1 cellular context compared by ENCODE assay signal in the genomic region with DNA sequence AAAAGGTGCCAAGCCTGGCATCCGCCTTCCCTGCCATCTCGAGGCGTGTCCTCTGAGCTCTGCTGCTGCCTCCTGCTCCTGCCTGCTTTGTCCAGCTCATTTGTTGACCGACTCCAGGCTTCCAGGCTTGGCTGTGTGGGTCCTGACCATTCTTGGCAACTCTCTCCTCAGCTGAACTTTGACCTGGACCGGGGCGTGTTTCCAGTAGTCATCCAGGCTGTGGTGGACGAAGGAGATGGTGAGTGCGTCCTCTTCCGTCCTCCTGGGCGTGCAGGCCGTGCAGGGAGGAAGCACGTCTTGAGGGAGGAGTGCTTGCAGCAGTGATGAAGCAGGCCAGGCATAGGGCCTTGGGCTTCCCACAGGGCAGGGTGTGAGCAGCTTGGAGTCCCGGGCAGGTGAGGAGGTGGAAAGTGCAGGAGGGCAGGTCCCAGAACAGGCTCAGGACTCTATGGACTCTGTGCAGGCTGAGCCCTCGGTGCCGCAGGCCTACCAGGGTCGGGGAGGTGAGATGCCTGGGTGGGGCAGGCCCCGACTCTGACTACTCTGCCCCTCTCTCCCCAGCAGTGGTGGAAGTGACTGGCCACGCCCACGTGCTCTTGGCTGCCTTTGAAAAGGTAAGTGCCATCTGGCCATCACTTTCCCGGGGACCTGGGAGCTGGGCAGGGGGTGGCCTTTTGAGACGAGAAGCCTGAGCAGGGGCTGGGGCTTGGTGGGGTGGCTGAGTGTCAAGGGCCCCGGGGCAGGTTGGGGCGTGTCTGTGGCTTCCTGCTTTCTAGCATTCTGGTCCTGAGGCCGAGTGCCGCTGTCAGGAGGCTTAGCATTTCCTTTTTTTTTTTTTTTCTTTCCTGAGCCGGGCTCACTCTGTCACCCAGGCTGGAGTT.
TF ChIP-seq lines count a peak whose summit lies in the region.

No MANE protein-coding gene starts in this region.

TF ChIP-seq in HepG2, 621 proteins besides CTCF, POLR2A, EP300 and RAD21 (continued from another document):
- TF ChIP-seq, protein P1, sequence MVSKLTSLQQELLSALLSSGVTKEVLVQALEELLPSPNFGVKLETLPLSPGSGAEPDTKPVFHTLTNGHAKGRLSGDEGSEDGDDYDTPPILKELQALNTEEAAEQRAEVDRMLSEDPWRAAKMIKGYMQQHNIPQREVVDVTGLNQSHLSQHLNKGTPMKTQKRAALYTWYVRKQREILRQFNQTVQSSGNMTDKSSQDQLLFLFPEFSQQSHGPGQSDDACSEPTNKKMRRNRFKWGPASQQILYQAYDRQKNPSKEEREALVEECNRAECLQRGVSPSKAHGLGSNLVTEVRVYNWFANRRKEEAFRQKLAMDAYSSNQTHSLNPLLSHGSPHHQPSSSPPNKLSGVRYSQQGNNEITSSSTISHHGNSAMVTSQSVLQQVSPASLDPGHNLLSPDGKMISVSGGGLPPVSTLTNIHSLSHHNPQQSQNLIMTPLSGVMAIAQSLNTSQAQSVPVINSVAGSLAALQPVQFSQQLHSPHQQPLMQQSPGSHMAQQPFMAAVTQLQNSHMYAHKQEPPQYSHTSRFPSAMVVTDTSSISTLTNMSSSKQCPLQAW (CRISPR knock-in tag; IDR thresholded peaks at IDR 0.05): 0 out of 2 replicates have a peak, but pooled peaks have one; percentile 35
- TF ChIP-seq KDM6A (CRISPR knock-in tag; IDR thresholded peaks at IDR 0.05; ENCODE audit: low read depth): peak; percentile 34; the same call in 1 of the 2 replicates
- 0 out of 2 replicates have a peak, but pooled peaks have one; percentile 12 for TF ChIP-seq FOSL2 (CRISPR knock-in tag; IDR thresholded peaks at IDR 0.05)
- no peak; the same call in 1 of the 2 replicates for TF ChIP-seq TBP (CRISPR knock-in tag; IDR thresholded peaks at IDR 0.05)
- TF ChIP-seq HMG20A (CRISPR knock-in tag; IDR thresholded peaks at IDR 0.05; ENCODE audit: borderline replicate concordance): 0 out of 2 replicates have a peak, but pooled peaks have one; percentile 3
- TF ChIP-seq, protein P2, sequence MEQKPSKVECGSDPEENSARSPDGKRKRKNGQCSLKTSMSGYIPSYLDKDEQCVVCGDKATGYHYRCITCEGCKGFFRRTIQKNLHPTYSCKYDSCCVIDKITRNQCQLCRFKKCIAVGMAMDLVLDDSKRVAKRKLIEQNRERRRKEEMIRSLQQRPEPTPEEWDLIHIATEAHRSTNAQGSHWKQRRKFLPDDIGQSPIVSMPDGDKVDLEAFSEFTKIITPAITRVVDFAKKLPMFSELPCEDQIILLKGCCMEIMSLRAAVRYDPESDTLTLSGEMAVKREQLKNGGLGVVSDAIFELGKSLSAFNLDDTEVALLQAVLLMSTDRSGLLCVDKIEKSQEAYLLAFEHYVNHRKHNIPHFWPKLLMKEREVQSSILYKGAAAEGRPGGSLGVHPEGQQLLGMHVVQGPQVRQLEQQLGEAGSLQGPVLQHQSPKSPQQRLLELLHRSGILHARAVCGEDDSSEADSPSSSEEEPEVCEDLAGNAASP (CRISPR knock-in tag; IDR thresholded peaks at IDR 0.05; ENCODE audit: borderline replicate concordance): peak; percentile 70; the same call in 1 of the 2 replicates
- TF ChIP-seq, protein P3, sequence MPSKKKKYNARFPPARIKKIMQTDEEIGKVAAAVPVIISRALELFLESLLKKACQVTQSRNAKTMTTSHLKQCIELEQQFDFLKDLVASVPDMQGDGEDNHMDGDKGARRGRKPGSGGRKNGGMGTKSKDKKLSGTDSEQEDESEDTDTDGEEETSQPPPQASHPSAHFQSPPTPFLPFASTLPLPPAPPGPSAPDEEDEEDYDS (CRISPR knock-in tag; IDR thresholded peaks at IDR 0.05): no peak; the same call in 1 of the 2 replicates
- TF ChIP-seq JARID2 (CRISPR knock-in tag; IDR thresholded peaks at IDR 0.05; ENCODE audit: insufficient replicate concordance): peak; percentile 2
- no peak for TF ChIP-seq PAF1 (CRISPR knock-in tag; IDR thresholded peaks at IDR 0.05)
- 0 out of 2 replicates have a peak, but pooled peaks have one; percentile 1 for TF ChIP-seq ZSCAN9 (CRISPR knock-in tag; IDR thresholded peaks at IDR 0.05; ENCODE audit: borderline replicate concordance)
- peak; percentile 21; the same call in 1 of the 2 replicates for TF ChIP-seq TGIF2 (CRISPR knock-in tag; IDR thresholded peaks at IDR 0.05)
- no peak for TF ChIP-seq SMARCE1 (IDR thresholded peaks at IDR 0.05; ENCODE audit: borderline replicate concordance)
- TF ChIP-seq, protein P4, sequence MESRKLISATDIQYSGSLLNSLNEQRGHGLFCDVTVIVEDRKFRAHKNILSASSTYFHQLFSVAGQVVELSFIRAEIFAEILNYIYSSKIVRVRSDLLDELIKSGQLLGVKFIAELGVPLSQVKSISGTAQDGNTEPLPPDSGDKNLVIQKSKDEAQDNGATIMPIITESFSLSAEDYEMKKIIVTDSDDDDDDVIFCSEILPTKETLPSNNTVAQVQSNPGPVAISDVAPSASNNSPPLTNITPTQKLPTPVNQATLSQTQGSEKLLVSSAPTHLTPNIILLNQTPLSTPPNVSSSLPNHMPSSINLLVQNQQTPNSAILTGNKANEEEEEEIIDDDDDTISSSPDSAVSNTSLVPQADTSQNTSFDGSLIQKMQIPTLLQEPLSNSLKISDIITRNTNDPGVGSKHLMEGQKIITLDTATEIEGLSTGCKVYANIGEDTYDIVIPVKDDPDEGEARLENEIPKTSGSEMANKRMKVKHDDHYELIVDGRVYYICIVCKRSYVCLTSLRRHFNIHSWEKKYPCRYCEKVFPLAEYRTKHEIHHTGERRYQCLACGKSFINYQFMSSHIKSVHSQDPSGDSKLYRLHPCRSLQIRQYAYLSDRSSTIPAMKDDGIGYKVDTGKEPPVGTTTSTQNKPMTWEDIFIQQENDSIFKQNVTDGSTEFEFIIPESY (CRISPR knock-in tag; IDR thresholded peaks at IDR 0.05): 0 out of 2 replicates have a peak, but pooled peaks have one; percentile 10
TF ChIP-seq in HepG2: peak in this region for 75.
